ENCODE assay signal across 14 cellular contexts in the genomic region with DNA sequence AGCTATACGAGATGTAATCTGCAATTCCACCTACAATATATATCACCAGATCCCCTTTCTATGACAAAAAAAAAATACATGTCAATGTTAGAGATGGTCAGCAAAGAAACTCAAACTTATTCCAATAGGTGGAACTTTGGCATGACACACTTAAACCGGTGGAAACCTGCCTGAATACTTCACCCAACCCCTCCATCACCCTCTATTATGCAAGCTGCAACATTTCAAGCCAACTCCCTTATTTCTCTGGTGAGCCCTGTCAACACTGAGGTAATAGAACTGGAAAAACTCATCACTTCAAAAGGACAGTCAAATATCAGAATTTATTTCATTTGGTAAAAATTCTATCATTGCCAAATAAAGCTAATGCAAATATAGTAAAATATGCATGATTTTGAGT.
"Had no signal": no experiment of that assay in that cellular context is flagged by ENCODE, and none has a peak within 500 bp of the region (broad histone marks: within the 10 kb centered on the region; RNA-seq: fewer than 3 reads in every experiment).

No MANE protein-coding gene starts in this region.

- DNase-seq: activated CD4-positive, alpha-beta memory T cell treated with anti-CD3 and anti-CD28 coated beads for 36 hours; activated T-cell treated with anti-CD3 and anti-CD28 coated beads for 4 hours; body of pancreas; effector memory CD4-positive, alpha-beta T cell; esophagus squamous epithelium; heart left ventricle; immature natural killer cell; mesenchymal stem cell; mucosa of descending colon; naive B cell; right cardiac atrium; upper lobe of left lung had no signal

- H3K4me3 ChIP-seq: body of pancreas, esophagus squamous epithelium, heart left ventricle, mucosa of descending colon, neural progenitor cell, skin epidermis, upper lobe of left lung had no signal
